In genomic region chr1:184310157-184310819, GRCh38 we compare ENCODE assay signal across 16 cellular contexts.
"Had no signal": no experiment of that assay in that cellular context is flagged by ENCODE, and none has a peak within 500 bp of the region (broad histone marks: within the 10 kb centered on the region; RNA-seq: fewer than 3 reads in every experiment).

No MANE protein-coding gene starts in this region.

- H3K4me1 Mint-ChIP-seq: activated CD4-positive, alpha-beta T cell treated with anti-CD3 and anti-CD28 coated beads, Interleukin-2, amount 10 ng/mL, durations not matched to agents 7 days and 5 days; nephron; T-helper 17 cell had no signal

- H3K4me3 Mint-ChIP-seq: activated CD4-positive, alpha-beta T cell treated with anti-CD3 and anti-CD28 coated beads, Interleukin-2, amount 10 ng/mL, durations not matched to agents 7 days and 5 days; dendritic cell treated with granulocyte-macrophage colony-stimulating factor and Interleukin-4, amounts not matched to agents 40 ng/mL and 50 ng/mL, for 4 days; effector memory CD8-positive, alpha-beta T cell; nephron; T-helper 17 cell had no signal

- H3K27ac Mint-ChIP-seq: activated CD4-positive, alpha-beta T cell treated with anti-CD3 and anti-CD28 coated beads, Interleukin-2, amount 10 ng/mL, durations not matched to agents 7 days and 5 days; activated naive CD4-positive, alpha-beta T cell treated with anti-CD3 and anti-CD28 coated beads, Interleukin-2, amount 50 U/mL, for 72 hours; dendritic cell treated with granulocyte-macrophage colony-stimulating factor and Interleukin-4, amounts not matched to agents 40 ng/mL and 50 ng/mL, for 4 days; effector memory CD8-positive, alpha-beta T cell; nephron; T-helper 17 cell had no signal

- H3K27me3 ChIP-seq: brain microvascular endothelial cell, thyroid gland, vagina had no signal

- DNase-seq: activated CD4-positive, alpha-beta T cell treated with anti-CD3 and anti-CD28 coated beads, Interleukin-2, amount 10 ng/mL, durations not matched to agents 7 days and 5 days; activated CD4-positive, CD25-positive, alpha-beta regulatory T cell; activated T-cell treated with anti-CD3 and anti-CD28 coated beads, Interleukin-2, amount 50 U/mL, for 1 hour; amygdala; brain microvascular endothelial cell; glutamatergic neuron; stimulated activated CD4-positive, alpha-beta T cell treated with anti-CD3 and anti-CD28 coated beads, Interleukin-4, amount 100 ng/mL, for 1 hour; stimulated activated CD8-positive, alpha-beta memory T cell treated with anti-CD3 and anti-CD28 coated beads, Interleukin-4, amount 100 ng/mL, for 48 hours; T-helper 17 cell had no signal

- ATAC-seq: activated naive CD4-positive, alpha-beta T cell treated with anti-CD3 and anti-CD28 coated beads, Interleukin-2, amount 50 U/mL, for 72 hours; effector memory CD8-positive, alpha-beta T cell; T-helper 17 cell had no signal

- FAIRE-seq: TTC549 had no signal

- H3K36me3 ChIP-seq: brain microvascular endothelial cell, thyroid gland, vagina had no signal

- H3K27me3 Mint-ChIP-seq: dendritic cell treated with granulocyte-macrophage colony-stimulating factor and Interleukin-4, amounts not matched to agents 40 ng/mL and 50 ng/mL, for 4 days had no signal

- H3K4me3 ChIP-seq: thyroid gland, vagina had no signal

- H3K9me3 ChIP-seq: thyroid gland, vagina had no signal

- H3K9me3 Mint-ChIP-seq: activated CD4-positive, alpha-beta T cell treated with anti-CD3 and anti-CD28 coated beads, Interleukin-2, amount 10 ng/mL, durations not matched to agents 7 days and 5 days; activated naive CD4-positive, alpha-beta T cell treated with anti-CD3 and anti-CD28 coated beads, Interleukin-2, amount 50 U/mL, for 72 hours; dendritic cell treated with granulocyte-macrophage colony-stimulating factor and Interleukin-4, amounts not matched to agents 40 ng/mL and 50 ng/mL, for 4 days; effector memory CD8-positive, alpha-beta T cell had no signal

- H3K4me1 ChIP-seq: thyroid gland, vagina had no signal

- H3K27ac ChIP-seq: brain microvascular endothelial cell, thyroid gland, vagina had no signal
